ENCODE assay signal across 8 cellular contexts in the genomic region with DNA sequence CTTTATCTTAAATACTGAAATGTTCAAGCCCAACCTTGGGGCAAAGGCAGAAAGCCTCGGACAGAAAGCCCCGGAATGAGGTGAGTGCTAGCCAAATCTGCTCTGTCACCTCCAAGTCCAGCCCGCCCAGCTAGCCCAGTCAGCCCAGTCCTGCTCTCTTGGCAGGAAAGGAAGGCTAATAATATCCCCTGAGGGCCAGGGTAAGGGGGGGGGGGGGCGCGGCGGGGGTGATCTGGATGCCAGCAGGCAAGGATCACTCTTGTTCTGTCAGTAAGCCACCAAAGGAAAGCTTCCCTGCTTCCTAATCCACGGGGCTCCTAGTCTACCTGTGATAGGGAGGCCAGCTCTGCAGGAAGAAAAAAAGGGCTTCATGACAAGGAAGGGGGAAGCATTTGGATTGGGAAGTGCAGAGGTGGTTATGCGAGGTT. TPM values are rescaled to one million over a fixed set of nuclear protein-coding genes. Genes with fewer than 3 reads are reported as not detected.
DNase-seq lines count a peak whose midpoint lies in the region; ATAC-seq and TF ChIP-seq lines count a peak whose summit lies in the region.

No MANE protein-coding gene starts in this region.

- DNase-seq in CD4-positive, alpha-beta T cell = no peak
- DNase-seq in brain microvascular endothelial cell = peak; percentile 5
- peak; percentile 46 for DNase-seq in iPS-NIHi7 (ENCODE audit: extremely low spot score)
- DNase-seq in stromal cell of bone marrow (ENCODE audit: low read depth) = peak; percentile 43
- no peak for DNase-seq in retina
- DNase-seq in stimulated activated CD4-positive, alpha-beta T cell treated with anti-CD3 and anti-CD28 coated beads, Interleukin-2, amount 100 ng/mL, for 48 hours = no peak

- peaks cover 21% of the 10 kb centered on the region for H3K4me1 Mint-ChIP-seq in CD4-positive, alpha-beta T cell (ENCODE audit: low read depth)
- H3K4me1 Mint-ChIP-seq in IgD-negative memory B cell = peaks cover 11 to 22% (median 11%) of the 10 kb centered on the region in 3 donors

- intact Hi-C loops in CD4-positive, alpha-beta T cell (cut with DNase I, micrococcal nuclease) = loop anchor here in 1 of 2 experiments (5.0 kb wide), 1 partner anchor 282 kb away; no protein-coding TSS in a partner anchor

- H3K9me3 ChIP-seq in CD4-positive, alpha-beta T cell (ENCODE audit: control insufficient read depth, low read length) = no peaks in the 10 kb centered on the region

- ATAC-seq in CD4-positive, alpha-beta T cell (ENCODE audit: poor library complexity) = no peak
- ATAC-seq in GM19467 (IDR thresholded peaks at IDR 0.05; ENCODE audit: unreplicated experiment) = no peak

- CTCF ChIA-PET in CD4-positive, alpha-beta T cell (lab: Charles Lee) = interaction anchor here (0.9 to 1.6 kb wide), 4 partner anchors 10 to 790 kb away, joined by 3 to 5 read pairs (median 3); a partner anchor contains a TSS

- POLR2A ChIA-PET in CD4-positive, alpha-beta T cell (lab: Charles Lee) = interaction anchor here (0.9 to 4.3 kb wide), 5 partner anchors 8 to 140 kb away, joined by 3 to 48 read pairs (median 5); a partner anchor contains a TSS

- no peaks in the 10 kb centered on the region for H3K36me3 ChIP-seq in brain microvascular endothelial cell (replicated peaks)

- TF ChIP-seq CTCF in CD4-positive, alpha-beta T cell (IDR thresholded peaks at IDR 0.05) = no peak
- no peak for TF ChIP-seq CTCF in brain microvascular endothelial cell (IDR thresholded peaks at IDR 0.05; ENCODE audit: low read depth, low read length, missing control alignments)

- no peak overlapping the region for H3K27ac ChIP-seq in CD4-positive, alpha-beta T cell (ENCODE audit: low read depth, low read length)
- no peak overlapping the region for H3K27ac ChIP-seq in brain microvascular endothelial cell

- peak overlapping the region; percentile 85 for H3K4me3 Mint-ChIP-seq in CD4-positive, alpha-beta T cell
- H3K4me3 Mint-ChIP-seq in IgD-negative memory B cell = peak overlapping the region; percentile 89 to 97 (median 95)

- H3K36me3 Mint-ChIP-seq in CD4-positive, alpha-beta T cell (ENCODE audit: low read depth) = no peaks in the 10 kb centered on the region
- H3K36me3 Mint-ChIP-seq in IgD-negative memory B cell = no peaks in the 10 kb centered on the region

- in situ Hi-C loops in brain microvascular endothelial cell (cut with HindIII; ENCODE audit: low pct_ligation_motif_present, low sequenced_read_pairs) = no loop called here

- H3K4me3 ChIP-seq in brain microvascular endothelial cell (ENCODE audit: low read depth, low read length) = peak overlapping the region; percentile 77

- H3K27ac Mint-ChIP-seq in CD4-positive, alpha-beta T cell = peak overlapping the region; percentile 70
- peak overlapping the region in 2 of 3 donors; percentile 10 to 85 for H3K27ac Mint-ChIP-seq in IgD-negative memory B cell

- no peaks in the 10 kb centered on the region for H3K27me3 Mint-ChIP-seq in CD4-positive, alpha-beta T cell
- H3K27me3 Mint-ChIP-seq in IgD-negative memory B cell = no peaks in the 10 kb centered on the region

- H3K27me3 ChIP-seq in CD4-positive, alpha-beta T cell (ENCODE audit: control insufficient read depth, insufficient read depth, low read length) = no peaks in the 10 kb centered on the region
- no peaks in the 10 kb centered on the region for H3K27me3 ChIP-seq in brain microvascular endothelial cell (replicated peaks)

- no peaks in the 10 kb centered on the region for H3K9me3 Mint-ChIP-seq in CD4-positive, alpha-beta T cell
- no peaks in the 10 kb centered on the region for H3K9me3 Mint-ChIP-seq in IgD-negative memory B cell

RNA-seq across cellular contexts. Expression of a gene that starts 1.1 kb away (rescaled TPM):
- 10 to 100 TPM; 17.3 to 17.5 TPM for total RNA-seq in CD4-positive, alpha-beta T cell
- polyA plus RNA-seq in IgD-negative memory B cell = 35.4 TPM

RNA-seq across cellular contexts. Expression of a gene that starts 28.8 kb away (rescaled TPM):
- 10 to 100 TPM; 10.5 to 14.3 TPM for total RNA-seq in CD4-positive, alpha-beta T cell
- 15.4 TPM for polyA plus RNA-seq in IgD-negative memory B cell

Comparison
In these comparisons a context has a peak if more than half of its experiments do, and no peak if none do; other contexts are left out.
1. DNase-seq: peak in brain microvascular endothelial cell (single experiment), iPS-NIHi7 (single experiment) and stromal cell of bone marrow (single experiment); none in CD4-positive, alpha-beta T cell (0 of 10), retina (single experiment) and stimulated activated CD4-positive, alpha-beta T cell treated with anti-CD3 and anti-CD28 coated beads, Interleukin-2, amount 100 ng/mL, for 48 hours (0 of 2).